Comparison of ENCODE assay signal across 11 cellular contexts in genomic region chr14:62692490-62693106, GRCh38.
A peak's percentile ranks its signal among the peaks of the same experiment; 100 is the strongest.
DNase-seq lines count a peak whose midpoint lies in the region; ATAC-seq, FAIRE-seq and TF ChIP-seq lines count a peak whose summit lies in the region.
"Had no signal": no experiment of that assay in that cellular context is flagged by ENCODE, and none has a peak within 500 bp of the region (broad histone marks: within the 10 kb centered on the region; RNA-seq: fewer than 3 reads in every experiment).

No MANE protein-coding gene starts in this region.

- TF ChIP-seq CTCF in breast epithelium (IDR thresholded peaks at IDR 0.05) (no peak), right lobe of liver (IDR thresholded peaks at IDR 0.05) (no peak), upper lobe of right lung (IDR thresholded peaks at IDR 0.05) (no peak), osteocyte (IDR thresholded peaks at IDR 0.05) (no peak)

- DNase-seq in DMS53 (lab: John Stamatoyannopoulos, UW) (peak; percentile 38), DMS53 treated with DMSO at 0.1 percent for 48 hours (lab: John Stamatoyannopoulos, UW; ENCODE audit: unreplicated experiment) (no peak), breast epithelium (ENCODE audit: low spot score in 2 of 2) (no peak), right lobe of liver (no peak), upper lobe of right lung (no peak), frontal cortex (ENCODE audit: low spot score in 2 of 2) (no peak), caudate nucleus (lab: John Stamatoyannopoulos, UW) (no peak), osteocyte (ENCODE audit: extremely low spot score, unreplicated experiment) (no peak)
- DNase-seq: activated CD4-positive, alpha-beta T cell treated with anti-CD3 and anti-CD28 coated beads, Interleukin-2, amount 10 ng/mL, durations not matched to agents 7 days and 5 days; activated T-cell treated with anti-CD3 and anti-CD28 coated beads, Interleukin-2, amount 50 U/mL, for 72 hours; substantia nigra had no signal

- H3K27ac Mint-ChIP-seq in osteocyte (ENCODE audit: unreplicated experiment): no peak overlapping the region
- H3K27ac Mint-ChIP-seq: activated CD4-positive, alpha-beta T cell treated with anti-CD3 and anti-CD28 coated beads, Interleukin-2, amount 10 ng/mL, durations not matched to agents 7 days and 5 days; activated T-cell treated with anti-CD3 and anti-CD28 coated beads, Interleukin-2, amount 50 U/mL, for 72 hours had no signal

- ATAC-seq in right lobe of liver (peak in 3 of 4 donors; percentile 27 to 38 (median 28)), upper lobe of right lung (no peak)
- ATAC-seq: activated T-cell treated with anti-CD3 and anti-CD28 coated beads, Interleukin-2, amount 50 U/mL, for 72 hours had no signal

- WGBS in right lobe of liver (ENCODE audit: insufficient coverage, low coverage, low lambda C conversion rate, missing lambda C conversion rate): 39% methylated on average over 2 of the region's 2 CpGs

- no peak for FAIRE-seq in frontal cortex (lab: Jason Lieb, UNC)

- H3K4me1 ChIP-seq in breast epithelium: no peaks in the 10 kb centered on the region
- H3K4me1 ChIP-seq in right lobe of liver: peaks cover 0 to 18% (median 0%) of the 10 kb centered on the region in 4 donors
- H3K4me1 ChIP-seq in upper lobe of right lung: no peaks in the 10 kb centered on the region

- intact Hi-C loops in breast epithelium (cut with DNase I; ENCODE audit: low total_unique reads): no loop called here
- intact Hi-C loops in right lobe of liver (cut with DNase I): no loop called here
- intact Hi-C loops in upper lobe of right lung (cut with DNase I): no loop called here

- H3K4me3 Mint-ChIP-seq in osteocyte (ENCODE audit: unreplicated experiment): no peak overlapping the region
- H3K4me3 Mint-ChIP-seq: activated CD4-positive, alpha-beta T cell treated with anti-CD3 and anti-CD28 coated beads, Interleukin-2, amount 10 ng/mL, durations not matched to agents 7 days and 5 days; activated T-cell treated with anti-CD3 and anti-CD28 coated beads, Interleukin-2, amount 50 U/mL, for 72 hours had no signal

- H3K9me3 ChIP-seq in breast epithelium (peaks cover 0 to 9% of the 10 kb centered on the region in 2 donors), right lobe of liver (no peaks in the 10 kb centered on the region), upper lobe of right lung (no peaks in the 10 kb centered on the region)

- H3K9me3 Mint-ChIP-seq in osteocyte (ENCODE audit: unreplicated experiment): peaks cover 4% of the 10 kb centered on the region

- TF ChIP-seq POLR2A in breast epithelium (IDR thresholded peaks at IDR 0.05): no peak
- TF ChIP-seq POLR2A in right lobe of liver (IDR thresholded peaks at IDR 0.05): no peak

- H3K27me3 Mint-ChIP-seq in osteocyte (ENCODE audit: unreplicated experiment): no peaks in the 10 kb centered on the region
- H3K27me3 Mint-ChIP-seq: activated CD4-positive, alpha-beta T cell treated with anti-CD3 and anti-CD28 coated beads, Interleukin-2, amount 10 ng/mL, durations not matched to agents 7 days and 5 days had no signal

- H3K4me1 Mint-ChIP-seq in osteocyte (ENCODE audit: unreplicated experiment): no peaks in the 10 kb centered on the region
- H3K4me1 Mint-ChIP-seq: activated CD4-positive, alpha-beta T cell treated with anti-CD3 and anti-CD28 coated beads, Interleukin-2, amount 10 ng/mL, durations not matched to agents 7 days and 5 days had no signal

- H3K36me3 ChIP-seq in breast epithelium (no peaks in the 10 kb centered on the region), right lobe of liver (no peaks in the 10 kb centered on the region), upper lobe of right lung (no peaks in the 10 kb centered on the region)

- H3K4me3 ChIP-seq in breast epithelium (no peak overlapping the region), right lobe of liver (no peak overlapping the region), upper lobe of right lung (no peak overlapping the region)

- no peaks in the 10 kb centered on the region for H3K36me3 Mint-ChIP-seq in osteocyte (ENCODE audit: unreplicated experiment)

- H3K27me3 ChIP-seq in breast epithelium (no peaks in the 10 kb centered on the region), right lobe of liver (no peaks in the 10 kb centered on the region), upper lobe of right lung (no peaks in the 10 kb centered on the region)

- peak overlapping the region; percentile 54 to 75 for H3K27ac ChIP-seq in breast epithelium
- peak overlapping the region in 1 of 3 donors; percentile 29 for H3K27ac ChIP-seq in right lobe of liver
- H3K27ac ChIP-seq in upper lobe of right lung: peak overlapping the region; percentile 75
- no peak overlapping the region for H3K27ac ChIP-seq in caudate nucleus (ENCODE audit: low read depth, low read length)
